10 cellular contexts compared by ENCODE assay signal in the genomic region with DNA sequence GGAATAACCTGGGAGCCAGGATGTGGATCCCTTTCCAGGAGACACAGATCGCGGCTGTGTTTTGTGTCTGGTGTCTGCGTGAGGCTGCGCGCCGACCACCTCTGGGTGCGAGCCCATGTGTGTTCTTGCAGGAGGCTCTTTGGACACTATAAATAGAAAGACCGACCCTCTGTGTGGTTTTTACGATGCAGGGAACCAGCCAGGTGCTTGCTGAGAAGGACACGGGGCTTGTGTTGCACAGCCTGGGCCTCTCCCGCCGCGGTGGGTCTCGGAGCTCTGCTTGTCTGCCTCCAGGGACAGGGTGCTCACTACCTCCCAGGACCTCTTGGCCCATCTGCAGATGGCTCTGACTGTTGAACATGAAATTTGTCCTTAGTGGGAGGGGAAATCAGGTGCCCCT. TPM values are rescaled to one million over a fixed set of nuclear protein-coding genes. Genes with fewer than 3 reads are reported as not detected.
DNase-seq lines count a peak whose midpoint lies in the region; ATAC-seq and TF ChIP-seq lines count a peak whose summit lies in the region.
"Had no signal": no experiment of that assay in that cellular context is flagged by ENCODE, and none has a peak within 500 bp of the region (broad histone marks: within the 10 kb centered on the region; RNA-seq: fewer than 3 reads in every experiment).

No MANE protein-coding gene starts in this region.

- H3K9me3 Mint-ChIP-seq in CD4-positive, CD25-positive, alpha-beta regulatory T cell = no peaks in the 10 kb centered on the region

- H3K4me2 ChIP-seq in IMR-90 (ENCODE audit: low read depth, low read length) = peak overlapping the region; percentile 56
- no peak overlapping the region for H3K4me2 ChIP-seq in neural cell (ENCODE audit: low read length)

- H3K27me3 ChIP-seq in CD4-positive, CD25-positive, alpha-beta regulatory T cell (ENCODE audit: control insufficient read depth, insufficient read depth, low read length) = peaks cover 10% of the 10 kb centered on the region
- H3K27me3 ChIP-seq in IMR-90 (ENCODE audit: control insufficient read depth, insufficient read depth, low read length) (peaks cover 9% of the 10 kb centered on the region), dorsolateral prefrontal cortex (peaks cover 0 to 7% (median 0%) of the 10 kb centered on the region in 45 donors), neural cell (ENCODE audit: insufficient read depth, low read depth, low read length) (no peaks in the 10 kb centered on the region), transverse colon (peaks cover 80% of the 10 kb centered on the region)

- peaks cover 0 to 18% (median 4%) of the 10 kb centered on the region in 4 donors for H3K4me1 Mint-ChIP-seq in CD4-positive, CD25-positive, alpha-beta regulatory T cell

- H4K8ac ChIP-seq in IMR-90 (ENCODE audit: low read depth in 2 of 2, low read length in 2 of 2) = peak overlapping the region; percentile 90 to 95

- H2BK5ac ChIP-seq in IMR-90 (ENCODE audit: low read depth, low read length, poor library complexity, severe bottlenecking) = no peak overlapping the region

- dilution Hi-C loops in IMR-90 (cut with HindIII; ENCODE audit: low sequenced_read_pairs, unreplicated experiment) = no loop called here

- H3K9me1 ChIP-seq in IMR-90 (ENCODE audit: insufficient read depth, low read length) = 0 out of 2 replicates have a peak, but pooled peaks cover 5% of the 10 kb centered on the region

- no peak overlapping the region for H3K4me3 ChIP-seq in CD4-positive, CD25-positive, alpha-beta regulatory T cell (ENCODE audit: low read depth, low read length)
- peak overlapping the region; percentile 62 for H3K4me3 ChIP-seq in IMR-90 (ENCODE audit: insufficient read depth, low read depth, low read length)
- peak overlapping the region; percentile 27 to 74 (median 57) for H3K4me3 ChIP-seq in dorsolateral prefrontal cortex
- peak overlapping the region; percentile 89 for H3K4me3 ChIP-seq in neural cell (ENCODE audit: low read length)
- H3K4me3 ChIP-seq in transverse colon = peak overlapping the region in 1 of 4 donors; percentile 8

- H3K36me3 Mint-ChIP-seq in CD4-positive, CD25-positive, alpha-beta regulatory T cell = peaks cover 3% of the 10 kb centered on the region

- H4K20me1 ChIP-seq in IMR-90 (ENCODE audit: insufficient read depth, low read length) (no peaks in the 10 kb centered on the region), neural cell (ENCODE audit: insufficient read depth) (no peaks in the 10 kb centered on the region)

- no peak overlapping the region for H3K27ac ChIP-seq in CD4-positive, CD25-positive, alpha-beta regulatory T cell (ENCODE audit: insufficient read depth, low read length, poor library complexity, severe bottlenecking)
- H3K27ac ChIP-seq in IMR-90 (ENCODE audit: insufficient read depth, low read length) (peak overlapping the region; percentile 11; the same call in 1 of the 2 replicates), dorsolateral prefrontal cortex (peak overlapping the region in 56 of 59 donors; percentile 0 to 94 (median 74)), neural cell (ENCODE audit: low read length) (peak overlapping the region; percentile 59), transverse colon (no peak overlapping the region)
- H3K27ac ChIP-seq: stomach had no signal

- no peak overlapping the region; the same call in 1 of the 2 replicates for H3K18ac ChIP-seq in IMR-90 (ENCODE audit: low read depth, low read length)

- no peaks in the 10 kb centered on the region for H3K9me3 ChIP-seq in CD4-positive, CD25-positive, alpha-beta regulatory T cell (ENCODE audit: control insufficient read depth in 2 of 2, low read length in 2 of 2)
- H3K9me3 ChIP-seq in IMR-90 (ENCODE audit: control insufficient read depth, insufficient read depth, low read length) (no peaks in the 10 kb centered on the region), neural cell (ENCODE audit: low read length) (no peaks in the 10 kb centered on the region), transverse colon (no peaks in the 10 kb centered on the region)
- H3K9me3 ChIP-seq: stomach had no signal

- H3K14ac ChIP-seq in IMR-90 (replicated peaks; ENCODE audit: low read depth, low read length) = peak overlapping the region; percentile 71

- H4K91ac ChIP-seq in IMR-90 (ENCODE audit: insufficient read depth, low read depth, low read length) = peak overlapping the region; percentile 47

- H4K5ac ChIP-seq in IMR-90 (ENCODE audit: low read depth, low read length) = peak overlapping the region; percentile 77

- H3K4me3 Mint-ChIP-seq in CD4-positive, CD25-positive, alpha-beta regulatory T cell = peak overlapping the region in 3 of 4 donors; percentile 56 to 79 (median 76)

- TF ChIP-seq RAD21 in IMR-90 (IDR thresholded peaks at IDR 0.05; ENCODE audit: low read length) (no peak), neural cell (conservative IDR thresholded peaks at IDR 0.05) (no peak)

- WGBS in IMR-90 (ENCODE audit: extremely low coverage in 2 of 2, insufficient read length in 1 of 2), 2 experiments = 12% methylated on average over 6 of the region's 14 CpGs; no CpG with 5 or more reads in 1 of the 2 experiments
- 26% methylated on average over 12 of the region's 14 CpGs; no CpG with 5 or more reads in 1 of the 2 donors for WGBS in transverse colon (ENCODE audit: low coverage in 1 of 2), 2 donors

- peak overlapping the region; percentile 61; the same call in 1 of the 2 replicates for H2AK5ac ChIP-seq in IMR-90 (ENCODE audit: low read depth, low read length)

- no peak for DNase-seq in CD4-positive, CD25-positive, alpha-beta regulatory T cell
- DNase-seq in IMR-90 = no peak
- peak in 1 of 10 donors; percentile 19 for DNase-seq in dorsolateral prefrontal cortex
- no peak for DNase-seq in transverse colon
- DNase-seq: stomach had no signal

- peak overlapping the region; percentile 93 for H2AFZ ChIP-seq in IMR-90 (replicated peaks; ENCODE audit: low read length, poor library complexity)
- peak overlapping the region; percentile 93 for H2AFZ ChIP-seq in neural cell (ENCODE audit: low read depth, low read length)

- peak overlapping the region; percentile 8; the same call in 1 of the 2 replicates for H3K23ac ChIP-seq in IMR-90 (ENCODE audit: low read depth, low read length)

- no peaks in the 10 kb centered on the region for H3K9me2 ChIP-seq in neural cell (ENCODE audit: insufficient read depth, low read length)

- no peaks in the 10 kb centered on the region for H3F3A ChIP-seq in neural cell (ENCODE audit: insufficient read depth, low read length, poor library complexity, severe bottlenecking)

- BruUV-seq in IMR-90 (replicated peaks; lab: Mats Ljungman, UMichigan) = no TSS peak

- peaks cover 14% of the 10 kb centered on the region for H3K79me2 ChIP-seq in neural cell (replicated peaks; ENCODE audit: insufficient read depth, low read length)

- H3K9ac ChIP-seq in IMR-90 (ENCODE audit: low read depth, low read length) = peak overlapping the region; percentile 62
- H3K9ac ChIP-seq in neural cell (ENCODE audit: low read length) = peak overlapping the region; percentile 86

- no peak for ATAC-seq in CD4-positive, CD25-positive, alpha-beta regulatory T cell (ENCODE audit: low read depth in 2 of 2)
- ATAC-seq in IMR-90 (ENCODE audit: low read depth) (no peak), HG02610 (IDR thresholded peaks at IDR 0.05; ENCODE audit: unreplicated experiment) (no peak), HG03442 (IDR thresholded peaks at IDR 0.05; ENCODE audit: unreplicated experiment) (no peak), GM21526 (IDR thresholded peaks at IDR 0.05; ENCODE audit: low FRiP score, unreplicated experiment) (no peak)
- ATAC-seq: sciatic nerve had no signal

- in situ Hi-C loops in IMR-90 (cut with MboI; ENCODE audit: low sequenced_read_pairs) (no loop called here), transverse colon (cut with MboI; ENCODE audit: low pct_ligation_motif_present in 1 of 4, low pct_unique_long_range_greater_than_20kb in 1 of 4, low sequenced_read_pairs in 3 of 4) (no loop called here)

- H3K27ac Mint-ChIP-seq in CD4-positive, CD25-positive, alpha-beta regulatory T cell = no peak overlapping the region

- no peak for TF ChIP-seq CTCF in IMR-90 (conservative IDR thresholded peaks at IDR 0.05; ENCODE audit: low read depth, low read length)
- TF ChIP-seq CTCF in dorsolateral prefrontal cortex (IDR thresholded peaks at IDR 0.05 in 54 of 56, conservative IDR thresholded peaks at IDR 0.05 in 2 of 56; ENCODE audit: low read depth in 1 of 56, partially characterized antibody in 56 of 56) = no peak
- no peak for TF ChIP-seq CTCF in neural cell (IDR thresholded peaks at IDR 0.05; ENCODE audit: poor library complexity, severe bottlenecking)
- TF ChIP-seq CTCF in transverse colon (IDR thresholded peaks at IDR 0.05) = no peak

- H2BK15ac ChIP-seq in IMR-90 (ENCODE audit: low read depth, low read length) = no peak overlapping the region

- peaks cover 8% of the 10 kb centered on the region for H3K4me1 ChIP-seq in CD4-positive, CD25-positive, alpha-beta regulatory T cell (ENCODE audit: control insufficient read depth, insufficient read depth, low read length, poor library complexity, severe bottlenecking)
- H3K4me1 ChIP-seq in IMR-90 (ENCODE audit: control insufficient read depth, insufficient read depth, low read length) (peaks cover 29% of the 10 kb centered on the region), transverse colon (peaks cover 0 to 4% (median 0%) of the 10 kb centered on the region in 4 donors)

- intact Hi-C loops in IMR-90 (cut with micrococcal nuclease) (no loop called here), dorsolateral prefrontal cortex (cut with DNase I) (no loop called here), transverse colon (cut with DNase I; ENCODE audit: low total_unique reads) (no loop called here)

- H3K79me1 ChIP-seq in IMR-90 (ENCODE audit: low read depth in 1 of 2, low read length in 2 of 2) = peaks cover 4 to 30% of the 10 kb centered on the region in 2 experiments; a peak in 3 of 4 replicates

- peak overlapping the region; percentile 17 for H2AK9ac ChIP-seq in IMR-90 (replicated peaks; ENCODE audit: low read depth, low read length, poor library complexity)

- H3K56ac ChIP-seq in IMR-90 (ENCODE audit: extremely low read depth, insufficient read depth, low read length) = no peak overlapping the region; the same call in 1 of the 2 replicates

- no peaks in the 10 kb centered on the region for H3K36me3 ChIP-seq in CD4-positive, CD25-positive, alpha-beta regulatory T cell (ENCODE audit: control insufficient read depth, insufficient read depth, low read length)
- H3K36me3 ChIP-seq in IMR-90 (ENCODE audit: control insufficient read depth, insufficient read depth, low read length) (no peaks in the 10 kb centered on the region), neural cell (ENCODE audit: insufficient read depth, low read length) (no peaks in the 10 kb centered on the region), transverse colon (no peaks in the 10 kb centered on the region)
- H3K36me3 ChIP-seq: stomach had no signal

- peak overlapping the region; percentile 64 for H3K4ac ChIP-seq in IMR-90 (ENCODE audit: low read depth, low read length)

- POLR2A ChIA-PET in IMR-90 (lab: Charles Lee; ENCODE audit: unreplicated experiment) = no interaction called here

- no peak for TF ChIP-seq EP300 in neural cell (conservative IDR thresholded peaks at IDR 0.05; ENCODE audit: poor library complexity, severe bottlenecking)
- no peak for TF ChIP-seq EP300 in transverse colon (IDR thresholded peaks at IDR 0.05; ENCODE audit: low read depth)

- CTCF ChIA-PET in IMR-90 (lab: Yijun Ruan, JAX) = no interaction called here

- H2BK120ac ChIP-seq in IMR-90 (ENCODE audit: low read depth, low read length) = peak overlapping the region; percentile 10; the same call in 1 of the 2 replicates

- TF ChIP-seq POLR2A in IMR-90 (IDR thresholded peaks at IDR 0.05; ENCODE audit: low read depth, low read length) (no peak), transverse colon (IDR thresholded peaks at IDR 0.05) (no peak)

- peaks cover 59% of the 10 kb centered on the region for H3K27me3 Mint-ChIP-seq in CD4-positive, CD25-positive, alpha-beta regulatory T cell

- peak overlapping the region; percentile 36; the same call in 1 of the 2 replicates for H2BK20ac ChIP-seq in IMR-90 (ENCODE audit: low read depth, low read length)

RNA-seq across cellular contexts. Expression of a gene that starts 0.5 kb away (rescaled TPM):
- total RNA-seq in CD4-positive, CD25-positive, alpha-beta regulatory T cell = 0.74 TPM
- not detected for polyA plus RNA-seq in CD4-positive, CD25-positive, alpha-beta regulatory T cell
- 3.9 TPM in 2 replicates for total RNA-seq in IMR-90 (2012; rRNA removed)
- 11.4 and 14.9 TPM in 2 replicates for polyA plus RNA-seq in IMR-90 (2012; rRNA removed)
- polyA plus RNA-seq in IMR-90 (2012; cell fraction: cytosol; rRNA removed) = 3.8 and 4.4 TPM in 2 replicates
- polyA plus RNA-seq in IMR-90 (2012; cell fraction: nucleus; rRNA removed; ENCODE audit: low replicate concordance) = 152 and 177 TPM in 2 replicates
- 100 to 1,000 TPM in 119 of 120 experiments, 10 to 100 TPM in 1; 84.6 to 437 (median 284) TPM for total RNA-seq in dorsolateral prefrontal cortex
- polyA plus RNA-seq in neural cell = 4.5 and 9.2 TPM in 2 replicates
- polyA minus RNA-seq in neural cell = 29.2 and 33.0 TPM in 2 replicates
- 1 to 10 TPM in 1 of 4 donors, under 1 TPM in 1, not detected in 2; 0.41 to 1.3 TPM for total RNA-seq in transverse colon

RNA-seq across cellular contexts. Expression of a gene that starts 22.4 kb away (rescaled TPM):
- 80.7 TPM for total RNA-seq in CD4-positive, CD25-positive, alpha-beta regulatory T cell
- polyA plus RNA-seq in CD4-positive, CD25-positive, alpha-beta regulatory T cell = 10 to 100 TPM; 19.1 to 28.0 (median 25.0) TPM
- 23.5 and 25.0 TPM in 2 replicates for total RNA-seq in IMR-90 (2012; rRNA removed)
- 66.4 and 67.9 TPM in 2 replicates for polyA plus RNA-seq in IMR-90 (2012; rRNA removed)
- polyA plus RNA-seq in IMR-90 (2012; cell fraction: cytosol; rRNA removed) = 31.1 and 35.2 TPM in 2 replicates
- polyA plus RNA-seq in IMR-90 (2012; cell fraction: nucleus; rRNA removed; ENCODE audit: low replicate concordance) = 247 and 257 TPM in 2 replicates
- 100 to 1,000 TPM in 1 of 120 experiments, 10 to 100 TPM in 119; 37.7 to 113 (median 67.3) TPM for total RNA-seq in dorsolateral prefrontal cortex
- 32.2 and 38.3 TPM in 2 replicates for polyA plus RNA-seq in neural cell
- 11.8 and 14.9 TPM in 2 replicates for polyA minus RNA-seq in neural cell
- total RNA-seq in transverse colon = 100 to 1,000 TPM in 2 of 4 donors, 10 to 100 TPM in 2; 50.8 to 163 (median 79.7) TPM

RNA-seq across cellular contexts. Expression of a gene that starts 25.9 kb away (rescaled TPM):
- total RNA-seq in CD4-positive, CD25-positive, alpha-beta regulatory T cell = not detected
- under 1 TPM in 2 of 4 donors, not detected in 2; 0.07 to 0.31 TPM for polyA plus RNA-seq in CD4-positive, CD25-positive, alpha-beta regulatory T cell
- 9.4 and 11.3 TPM in 2 replicates for total RNA-seq in IMR-90 (2012; rRNA removed)
- 8.5 and 9.3 TPM in 2 replicates for polyA plus RNA-seq in IMR-90 (2012; rRNA removed)
- polyA plus RNA-seq in IMR-90 (2012; cell fraction: cytosol; rRNA removed) = 9.7 and 12.6 TPM in 2 replicates
- polyA plus RNA-seq in IMR-90 (2012; cell fraction: nucleus; rRNA removed; ENCODE audit: low replicate concordance) = 10.7 and 21.0 TPM in 2 replicates
- total RNA-seq in dorsolateral prefrontal cortex = 10 to 100 TPM in 9 of 120 experiments, 1 to 10 TPM in 111; 2.0 to 15.0 (median 4.4) TPM
- 1.5 and 3.4 TPM in 2 replicates for polyA plus RNA-seq in neural cell
- polyA minus RNA-seq in neural cell = 0.46 and 0.49 TPM in 2 replicates
- total RNA-seq in transverse colon = 10 to 100 TPM in 3 of 4 donors, 1 to 10 TPM in 1; 7.0 to 31.8 (median 29.6) TPM

RNA-seq across cellular contexts. Expression of a gene that starts 53.4 kb away (rescaled TPM):
- 35.2 TPM for total RNA-seq in CD4-positive, CD25-positive, alpha-beta regulatory T cell
- 1 to 10 TPM in 1 of 4 donors, under 1 TPM in 3; 0.33 to 1.4 (median 0.63) TPM for polyA plus RNA-seq in CD4-positive, CD25-positive, alpha-beta regulatory T cell
- total RNA-seq in IMR-90 (2012; rRNA removed) (0.54 and 0.56 TPM in 2 replicates), dorsolateral prefrontal cortex (10 to 100 TPM; 13.3 to 28.5 (median 17.9) TPM), transverse colon (10 to 100 TPM in 3 of 4 donors, 1 to 10 TPM in 1; 5.3 to 37.0 (median 10.8) TPM)
- polyA plus RNA-seq in IMR-90 (2012; rRNA removed) (5.8 and 6.5 TPM in 2 replicates), neural cell (1.4 and 3.3 TPM in 2 replicates)
- polyA plus RNA-seq in IMR-90 (2012; cell fraction: cytosol; rRNA removed) = 3.3 and 4.8 TPM in 2 replicates
- polyA plus RNA-seq in IMR-90 (2012; cell fraction: nucleus; rRNA removed; ENCODE audit: low replicate concordance) = 16.4 and 29.7 TPM in 2 replicates
- 3.9 and 13.7 TPM in 2 replicates for polyA minus RNA-seq in neural cell

Comparison
In these comparisons a context has a peak if more than half of its experiments do, and no peak if none do; other contexts are left out.
1. H3K27ac ChIP-seq: peak in IMR-90 (single experiment), dorsolateral prefrontal cortex (56 of 59) and neural cell (single experiment); none in CD4-positive, CD25-positive, alpha-beta regulatory T cell (single experiment) and transverse colon (0 of 4).
2. RNA of a gene that starts 0.5 kb away (total RNA-seq): 84.6 to 437 TPM in dorsolateral prefrontal cortex; 3.9 TPM in IMR-90, 0.74 TPM in CD4-positive, CD25-positive, alpha-beta regulatory T cell (single experiment) and 0.41 to 1.3 TPM in transverse colon; every median in the first group is over 10 times any median in the second.